ENCODE assay signal across 26 cellular contexts in genomic region chr6:53431704-53432103, GRCh38.
DNase-seq lines count a peak whose midpoint lies in the region; ATAC-seq, FAIRE-seq and TF ChIP-seq lines count a peak whose summit lies in the region.
"Had no signal": no experiment of that assay in that cellular context is flagged by ENCODE, and none has a peak within 500 bp of the region (broad histone marks: within the 10 kb centered on the region; RNA-seq: fewer than 3 reads in every experiment).

No MANE protein-coding gene starts in this region.

- ATAC-seq in HG03520 (IDR thresholded peaks at IDR 0.05; ENCODE audit: unreplicated experiment) (no peak), GM21423 (IDR thresholded peaks at IDR 0.05; ENCODE audit: unreplicated experiment) (no peak)
- ATAC-seq: foreskin keratinocyte; stimulated activated naive B cell treated with anti-CD40 and anti-IgM and Interleukin-4, amounts not matched to agents 10 μg/mL and 1 μg/mL and 100 μg/mL, for 72 hours had no signal

- FAIRE-seq in H54 (lab: Jason Lieb, UNC) = peak; percentile 62

- H3K9me3 ChIP-seq in smooth muscle cell (replicated peaks; ENCODE audit: low read depth) = no peaks in the 10 kb centered on the region
- H3K9me3 ChIP-seq: esophagus muscularis mucosa, testis had no signal

- no peak overlapping the region for H2AFZ ChIP-seq in smooth muscle cell (ENCODE audit: low read depth)
- H2AFZ ChIP-seq: PC-9 had no signal

- peaks cover 10% of the 10 kb centered on the region for H3F3A ChIP-seq in smooth muscle cell (ENCODE audit: low read depth)

- no peaks in the 10 kb centered on the region for H3K79me2 ChIP-seq in smooth muscle cell (ENCODE audit: low read depth)

- no peak overlapping the region for H3K4me3 ChIP-seq in smooth muscle cell
- H3K4me3 ChIP-seq: esophagus muscularis mucosa, PC-9, testis had no signal

- TF ChIP-seq CTCF in VCaP (conservative IDR thresholded peaks at IDR 0.05) (no peak), smooth muscle cell (IDR thresholded peaks at IDR 0.05; ENCODE audit: borderline replicate concordance, insufficient read depth, poor library complexity, severe bottlenecking) (no peak)

- 92% methylated on average over 4 of the region's 4 CpGs for WGBS in smooth muscle cell (ENCODE audit: low lambda C conversion rate)

- no peaks in the 10 kb centered on the region for H3K27me3 ChIP-seq in smooth muscle cell (ENCODE audit: low read depth)
- H3K27me3 ChIP-seq: esophagus muscularis mucosa, testis had no signal

- no peaks in the 10 kb centered on the region for H4K20me1 ChIP-seq in smooth muscle cell (ENCODE audit: low read depth)

- H3K4me2 ChIP-seq in smooth muscle cell = no peak overlapping the region
- H3K4me2 ChIP-seq: KMS-11 had no signal

- peaks cover 12% of the 10 kb centered on the region for H3K4me1 ChIP-seq in smooth muscle cell (ENCODE audit: low read depth)
- H3K4me1 ChIP-seq: esophagus muscularis mucosa, foreskin keratinocyte had no signal

- H3K27ac ChIP-seq in VCaP (peak overlapping the region; percentile 88; the same call in 1 of the 2 replicates), smooth muscle cell (ENCODE audit: low read depth) (peak overlapping the region; percentile 88)
- H3K27ac ChIP-seq: esophagus muscularis mucosa, foreskin keratinocyte, KMS-11, testis had no signal

- H3K9ac ChIP-seq in smooth muscle cell (ENCODE audit: low read depth) = no peak overlapping the region
- H3K9ac ChIP-seq: KMS-11 had no signal

- DNase-seq in NCI-H146 (lab: John Stamatoyannopoulos, UW) (peak; percentile 20), NCI-H146 treated with DMSO at 0.1 percent for 48 hours (lab: John Stamatoyannopoulos, UW; ENCODE audit: unreplicated experiment) (no peak), H54 (ENCODE audit: insufficient read length, low spot score) (no peak), smooth muscle cell (lab: John Stamatoyannopoulos, UW; ENCODE audit: unreplicated experiment) (no peak), islet precursor cell (no peak)
- DNase-seq: activated CD4-positive, alpha-beta T cell treated with anti-CD3 and anti-CD28 coated beads for 4 hours; activated CD8-positive, alpha-beta memory T cell treated with anti-CD3 and anti-CD28 coated beads for 24 hours; activated gamma-delta T cell; CD4-positive, alpha-beta memory T cell; dermis blood vessel endothelial cell; DMS 273 treated with DMSO at 0.1 percent for 48 hours; foreskin keratinocyte; GF-D8; left cardiac atrium; mesendoderm; NCI-H1048; NCI-H187 treated with DMSO at 0.1 percent for 48 hours; PC-9; stimulated activated CD4-positive, alpha-beta T cell treated with anti-CD3 and anti-CD28 coated beads, Interleukin-4, amount 100 ng/mL, for 4 hours; stimulated activated naive B cell treated with anti-CD40 and anti-IgM and Interleukin-4, amounts not matched to agents 10 μg/mL and 1 μg/mL and 100 μg/mL, for 72 hours; testis had no signal

- no peaks in the 10 kb centered on the region for H3K36me3 ChIP-seq in smooth muscle cell (ENCODE audit: low read depth)
- H3K36me3 ChIP-seq: esophagus muscularis mucosa had no signal

- TF ChIP-seq POLR2A in H54 (IDR thresholded peaks at IDR 0.05; ENCODE audit: low read depth, low read length) = no peak
